ENCODE assay signal across 8 cellular contexts in genomic region chrX:151680805-151681204, GRCh38. TPM values are rescaled to one million over a fixed set of nuclear protein-coding genes. Genes with fewer than 3 reads are reported as not detected.
DNase-seq lines count a peak whose midpoint lies in the region; ATAC-seq and TF ChIP-seq lines count a peak whose summit lies in the region.
"Had no signal": no experiment of that assay in that cellular context is flagged by ENCODE, and none has a peak within 500 bp of the region (broad histone marks: within the 10 kb centered on the region; RNA-seq: fewer than 3 reads in every experiment).

No MANE protein-coding gene starts in this region.

- no peak for TF ChIP-seq POLR2A in thyroid gland (IDR thresholded peaks at IDR 0.05)

- no peaks in the 10 kb centered on the region for H3K36me3 Mint-ChIP-seq in naive B cell

- no peaks in the 10 kb centered on the region for H3K36me3 ChIP-seq in MG63
- no peaks in the 10 kb centered on the region for H3K36me3 ChIP-seq in thyroid gland

- peak; percentile 26 for DNase-seq in GDM1 (lab: John Stamatoyannopoulos, UW)
- DNase-seq in MG63: peak; percentile 17
- peak; percentile 14 for DNase-seq in activated CD4-positive, alpha-beta T cell treated with anti-CD3 and anti-CD28 coated beads for 1 hour
- DNase-seq in dermis blood vessel endothelial cell: peak; percentile 54
- DNase-seq in naive B cell: peak; percentile 5
- DNase-seq in thyroid gland: peak; percentile 44 to 58

- no peaks in the 10 kb centered on the region for H3K4me1 Mint-ChIP-seq in naive B cell

- no peaks in the 10 kb centered on the region for H3K4me1 ChIP-seq in thyroid gland

- intact Hi-C loops in thyroid gland (cut with DNase I): loop anchor here (10.0 kb wide), 1 partner anchor 526 kb away; no protein-coding TSS in a partner anchor

- H3K4me3 ChIP-seq in MG63 (no peak overlapping the region), thyroid gland (replicated peaks in 1 of 3) (no peak overlapping the region)

- H3K9me3 Mint-ChIP-seq in naive B cell: peaks cover 0 to 2% (median 0%) of the 10 kb centered on the region in 7 donors

- TF ChIP-seq CTCF in thyroid gland (IDR thresholded peaks at IDR 0.05): peak in 4 of 6 experiments; percentile 43 to 53 (median 48)

- H3K9me3 ChIP-seq in MG63 (no peaks in the 10 kb centered on the region), thyroid gland (no peaks in the 10 kb centered on the region)

- H3K4me3 Mint-ChIP-seq in naive B cell: no peak overlapping the region

- H3K27me3 ChIP-seq in MG63: no peaks in the 10 kb centered on the region
- no peaks in the 10 kb centered on the region for H3K27me3 ChIP-seq in thyroid gland

- 0 to 55% methylated on average over 1 to 3 of the region's 4 CpGs for WGBS in thyroid gland, 2 donors

- H3K27ac ChIP-seq in thyroid gland: no peak overlapping the region

- peak; percentile 91 for ATAC-seq in GM21529 (IDR thresholded peaks at IDR 0.05; ENCODE audit: unreplicated experiment)
- no peak for ATAC-seq in naive B cell (ENCODE audit: low read depth in 2 of 2)

- H3K27ac Mint-ChIP-seq in naive B cell: no peak overlapping the region

- H3K27me3 Mint-ChIP-seq in naive B cell: peaks cover 0 to 26% (median 26%) of the 10 kb centered on the region in 3 donors

RNA-seq across cellular contexts. Expression of gene PRRG3, which starts 14.5 kb away (rescaled TPM):
- not detected in 2 replicates for total RNA-seq in MG63 (2014; rRNA removed; shearing (Covaris generic); ENCODE audit: low replicate concordance)
- not detected in 2 replicates for total RNA-seq in dermis blood vessel endothelial cell
- polyA plus RNA-seq in naive B cell (ENCODE audit: low read depth in 6 of 6): not detected
- total RNA-seq in thyroid gland: 1 to 10 TPM in 2 of 4 donors, under 1 TPM in 1, not detected in 1; under 0.01 to 3.9 (median 2.1) TPM

RNA-seq across cellular contexts. Expression of gene FATE1, which starts 35.0 kb away (rescaled TPM):
- not detected in 2 replicates for total RNA-seq in MG63 (2014; rRNA removed; shearing (Covaris generic); ENCODE audit: low replicate concordance)
- total RNA-seq in dermis blood vessel endothelial cell: not detected in 2 replicates
- not detected for polyA plus RNA-seq in naive B cell (ENCODE audit: low read depth in 6 of 6)
- 1 to 10 TPM in 2 of 4 donors, not detected in 2; 1.7 to 4.7 TPM for total RNA-seq in thyroid gland

RNA-seq across cellular contexts. Expression of gene CNGA2, which starts 53.7 kb away (rescaled TPM):
- total RNA-seq in MG63 (2014; rRNA removed; shearing (Covaris generic); ENCODE audit: low replicate concordance): not detected in 2 replicates
- total RNA-seq in dermis blood vessel endothelial cell: not detected in 2 replicates
- not detected for polyA plus RNA-seq in naive B cell (ENCODE audit: low read depth in 6 of 6)
- total RNA-seq in thyroid gland: not detected
- total RNA-seq: glomerular endothelial cell had no signal
